19 cellular contexts compared by ENCODE assay signal in genomic region chr4:48118081-48118480, GRCh38.
"Had no signal": no experiment of that assay in that cellular context is flagged by ENCODE, and none has a peak within 500 bp of the region (broad histone marks: within the 10 kb centered on the region; RNA-seq: fewer than 3 reads in every experiment).

No MANE protein-coding gene starts in this region.

- H3K4me3 ChIP-seq: colonic mucosa, gastrocnemius medialis, heart right ventricle, left ventricle myocardium inferior, neural progenitor cell, pancreas, SK-N-MC, thyroid gland had no signal

- H3K36me3 ChIP-seq: colonic mucosa, gastrocnemius medialis, heart right ventricle, left ventricle myocardium inferior, neural progenitor cell, pancreas, thyroid gland had no signal

- DNase-seq: activated CD4-positive, CD25-positive, alpha-beta regulatory T cell treated with anti-CD3 and anti-CD28 coated beads, Interleukin-2, amount 50 U/mL, for 72 hours; activated effector memory CD4-positive, alpha-beta T cell treated with Interleukin-2 at 50 U/mL for 16 hours; caudate nucleus; colonic mucosa; effector CD4-positive, alpha-beta T cell; gastrocnemius medialis; heart right ventricle; left ventricle myocardium inferior; mesenchymal stem cell; pancreas; stimulated activated CD4-positive, alpha-beta T cell treated with anti-CD3 and anti-CD28 coated beads, Interleukin-15, amount 100 ng/mL, for 24 hours; stimulated activated CD4-positive, alpha-beta T cell treated with anti-CD3 and anti-CD28 coated beads, Interleukin-4, amount 100 ng/mL, for 24 hours; T-helper 2 cell; thyroid gland had no signal

- H3K9me3 ChIP-seq: colonic mucosa, gastrocnemius medialis, heart right ventricle, left ventricle myocardium inferior, pancreas, thyroid gland had no signal

- ATAC-seq: gastrocnemius medialis, heart right ventricle, pancreas had no signal

- H3K4me3 Mint-ChIP-seq: neural progenitor cell had no signal

- H3K27ac Mint-ChIP-seq: neural progenitor cell had no signal

- H3K27ac ChIP-seq: colonic mucosa, gastrocnemius medialis, heart right ventricle, left ventricle myocardium inferior, neural progenitor cell, pancreas, SK-N-MC, thyroid gland had no signal

- H3K4me1 ChIP-seq: colonic mucosa, gastrocnemius medialis, heart right ventricle, left ventricle myocardium inferior, pancreas had no signal

- H3K9me3 Mint-ChIP-seq: neural progenitor cell had no signal

- FAIRE-seq: keratinocyte, pancreas, TTC549, urothelium cell line had no signal

- H3K4me1 Mint-ChIP-seq: neural progenitor cell had no signal

- H3K27me3 ChIP-seq: colonic mucosa, gastrocnemius medialis, heart right ventricle, neural progenitor cell, pancreas, thyroid gland had no signal

- H3K36me3 Mint-ChIP-seq: neural progenitor cell had no signal
